8 cellular contexts compared by ENCODE assay signal in the genomic region with DNA sequence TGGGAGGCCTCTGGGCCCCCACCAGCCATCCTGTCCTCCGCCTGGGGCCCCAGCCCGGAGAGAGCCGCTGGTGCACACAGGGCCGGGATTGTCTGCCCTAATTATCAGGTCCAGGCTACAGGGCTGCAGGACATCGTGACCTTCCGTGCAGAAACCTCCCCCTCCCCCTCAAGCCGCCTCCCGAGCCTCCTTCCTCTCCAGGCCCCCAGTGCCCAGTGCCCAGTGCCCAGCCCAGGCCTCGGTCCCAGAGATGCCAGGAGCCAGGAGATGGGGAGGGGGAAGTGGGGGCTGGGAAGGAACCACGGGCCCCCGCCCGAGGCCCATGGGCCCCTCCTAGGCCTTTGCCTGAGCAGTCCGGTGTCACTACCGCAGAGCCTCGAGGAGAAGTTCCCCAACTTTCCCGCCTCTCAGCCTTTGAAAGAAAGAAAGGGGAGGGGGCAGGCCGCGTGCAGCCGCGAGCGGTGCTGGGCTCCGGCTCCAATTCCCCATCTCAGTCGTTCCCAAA. TPM values are rescaled to one million over a fixed set of nuclear protein-coding genes. Genes with fewer than 3 reads are reported as not detected.
DNase-seq lines count a peak whose midpoint lies in the region; ATAC-seq and TF ChIP-seq lines count a peak whose summit lies in the region.

No MANE protein-coding gene starts in this region.

- H3K36me3 ChIP-seq in HCT116 (ENCODE audit: control insufficient read depth in 1 of 2, insufficient read depth in 2 of 2, low read length in 2 of 2) (peaks cover 31 to 68% of the 10 kb centered on the region in 2 experiments), PC-9 (ENCODE audit: low read depth) (peaks cover 54% of the 10 kb centered on the region), left ventricle myocardium inferior (peaks cover 65% of the 10 kb centered on the region)

- peak overlapping the region; percentile 96 to 98 for H3K4me3 ChIP-seq in HCT116 (replicated peaks in 1 of 2; ENCODE audit: low read depth in 1 of 2, low read length in 2 of 2)
- peak overlapping the region; percentile 98 for H3K4me3 ChIP-seq in LNCaP clone FGC (ENCODE audit: low read depth, low read length)
- H3K4me3 ChIP-seq in PC-9 = peak overlapping the region; percentile 97
- H3K4me3 ChIP-seq in left ventricle myocardium inferior = peak overlapping the region; percentile 99

- CTCF ChIA-PET in HCT116 (lab: Charles Lee) = no interaction called here
- CTCF ChIA-PET in PC-9 (lab: Charles Lee) = interaction anchor here (0.6 to 0.9 kb wide), 3 partner anchors 11 to 157 kb away, joined by 3 to 19 read pairs (median 4); no protein-coding TSS in a partner anchor

- intact Hi-C loops in HCT116 (cut with micrococcal nuclease) (loop anchor here (2.0 to 10.0 kb wide), 2 partner anchors 39 to 199 kb away; a partner anchor contains a TSS), PC-9 (cut with micrococcal nuclease; ENCODE audit: unreplicated experiment) (loop anchor here (1.0 to 10.0 kb wide), 8 partner anchors 63 to 549 kb away; a partner anchor contains a TSS), left ventricle myocardium inferior (cut with micrococcal nuclease) (no loop called here), posterior cingulate gyrus (cut with DNase I) (loop anchor here (1.0 to 2.0 kb wide), 2 partner anchors 41 to 63 kb away; a partner anchor contains a TSS)

- POLR2A ChIA-PET in HCT116 (lab: Charles Lee) = interaction anchor here (0.5 to 7.0 kb wide), 49 partner anchors 10 to 449 kb away, joined by 3 to 84 read pairs (median 4); a partner anchor contains a TSS
- POLR2A ChIA-PET in PC-9 (lab: Charles Lee; ENCODE audit: unreplicated experiment) = interaction anchor here (0.5 to 1.1 kb wide), 42 partner anchors 8 to 836 kb away, joined by 3 to 58 read pairs (median 9); a partner anchor contains a TSS

- BruUV-seq in HCT116 (replicated peaks; lab: Mats Ljungman, UMichigan) (TSS peak; percentile 67), PC-9 (replicated peaks; lab: Mats Ljungman, UMichigan) (no TSS peak)

- peak overlapping the region; percentile 97 for H3K4me2 ChIP-seq in HCT116 (ENCODE audit: low read length)
- peak overlapping the region; percentile 96 for H3K4me2 ChIP-seq in PC-9

- H3K27me3 ChIP-seq in HCT116 (ENCODE audit: insufficient read depth, low read length) = no peaks in the 10 kb centered on the region
- no peaks in the 10 kb centered on the region for H3K27me3 ChIP-seq in PC-9 (ENCODE audit: insufficient read depth, low read depth)
- H3K27me3 ChIP-seq in left ventricle myocardium inferior (ENCODE audit: low read depth) = no peaks in the 10 kb centered on the region

- peaks cover 92% of the 10 kb centered on the region for H3F3A ChIP-seq in PC-9 (ENCODE audit: insufficient read depth, low read depth)

- no peaks in the 10 kb centered on the region for H3K9me3 ChIP-seq in HCT116 (ENCODE audit: control insufficient read depth in 1 of 2, insufficient read depth in 1 of 2, low read depth in 1 of 2, low read length in 2 of 2)
- H3K9me3 ChIP-seq in PC-9 (ENCODE audit: insufficient read depth, low read depth) = no peaks in the 10 kb centered on the region
- no peaks in the 10 kb centered on the region for H3K9me3 ChIP-seq in left ventricle myocardium inferior (replicated peaks)

- H2AFZ ChIP-seq in HCT116 (ENCODE audit: low read depth, low read length, poor library complexity, severe bottlenecking) (no peak overlapping the region), PC-9 (peak overlapping the region; percentile 77)

- H4K20me1 ChIP-seq in HCT116 (ENCODE audit: insufficient read depth) = peaks cover 18% of the 10 kb centered on the region; the same call in 1 of the 2 replicates
- peaks cover 40% of the 10 kb centered on the region for H4K20me1 ChIP-seq in PC-9 (ENCODE audit: insufficient read depth)

- no peak for TF ChIP-seq POLR2A in HCT116 (IDR thresholded peaks at IDR 0.05; ENCODE audit: borderline replicate concordance, extremely low read depth, insufficient read depth, insufficient read length)

- peaks cover 15 to 66% of the 10 kb centered on the region in 2 experiments for H3K4me1 ChIP-seq in HCT116 (ENCODE audit: control insufficient read depth in 1 of 2, insufficient read depth in 2 of 2, low read length in 2 of 2)
- H3K4me1 ChIP-seq in PC-9 (replicated peaks; ENCODE audit: insufficient read depth) = peaks cover 58% of the 10 kb centered on the region
- peaks cover 73% of the 10 kb centered on the region for H3K4me1 ChIP-seq in left ventricle myocardium inferior

- peak; percentile 91 for DNase-seq in activated CD8-positive, alpha-beta memory T cell treated with anti-CD3 and anti-CD28 coated beads for 24 hours
- DNase-seq in activated CD8-positive, alpha-beta memory T cell treated with anti-CD3 and anti-CD28 coated beads, Interleukin-2, amount 50 U/mL, for 48 hours = no peak
- peak; percentile 76 for DNase-seq in HCT116 (ENCODE audit: low read depth, low spot score)
- peak; percentile 65 for DNase-seq in LNCaP clone FGC (ENCODE audit: low read depth)
- DNase-seq in PC-9 = peak; percentile 80 to 93
- peak; percentile 77 for DNase-seq in amniotic stem cell (lab: John Stamatoyannopoulos, UW)
- DNase-seq in left ventricle myocardium inferior = peak; percentile 81
- DNase-seq in posterior cingulate gyrus = peak; percentile 80 to 98 (median 86)

- H3K27ac ChIP-seq in HCT116 (ENCODE audit: low read depth, low read length) (peak overlapping the region; percentile 99), PC-9 (peak overlapping the region; percentile 83), left ventricle myocardium inferior (replicated peaks) (peak overlapping the region; percentile 97)

- RAD21 ChIA-PET in HCT116 (lab: Charles Lee; ENCODE audit: low non-redundant PET in 1 of 2, low total read pairs in 2 of 2, uncharacterized antibody in 2 of 2, unreplicated experiment in 2 of 2) = no interaction called here

- no peak for TF ChIP-seq CTCF in HCT116 (IDR thresholded peaks at IDR 0.05 in 2 of 3, conservative IDR thresholded peaks at IDR 0.05 in 1 of 3; ENCODE audit: borderline replicate concordance in 1 of 3, insufficient read depth in 1 of 3, low read depth in 2 of 3, low read length in 2 of 3)
- TF ChIP-seq CTCF in LNCaP clone FGC (IDR thresholded peaks at IDR 0.05; ENCODE audit: control insufficient read depth, extremely low read depth, insufficient read depth) = no peak
- TF ChIP-seq CTCF in PC-9 (conservative IDR thresholded peaks at IDR 0.05) = no peak
- TF ChIP-seq CTCF in left ventricle myocardium inferior (IDR thresholded peaks at IDR 0.05; ENCODE audit: borderline replicate concordance) = no peak

- H3K79me2 ChIP-seq in HCT116 (ENCODE audit: insufficient read depth, low read length) (peaks cover 54% of the 10 kb centered on the region), PC-9 (ENCODE audit: low read depth) (peaks cover 67% of the 10 kb centered on the region)

- H3K9me2 ChIP-seq in HCT116 (ENCODE audit: insufficient read depth) (no peaks in the 10 kb centered on the region), PC-9 (ENCODE audit: insufficient read depth) (no peaks in the 10 kb centered on the region)

- H3K9ac ChIP-seq in HCT116 (ENCODE audit: low read length) = peak overlapping the region; percentile 98

- peak; percentile 39 for ATAC-seq in HCT116

- no peak for TF ChIP-seq RAD21 in HCT116 (IDR thresholded peaks at IDR 0.05; ENCODE audit: low read depth)

TF ChIP-seq in HCT116, 20 proteins besides CTCF, POLR2A, EP300 and RAD21 (continues in another document):
- TF ChIP-seq SRF (IDR thresholded peaks at IDR 0.05; ENCODE audit: low read depth) (no peak), ZNF274 (IDR thresholded peaks at IDR 0.05; ENCODE audit: low read depth, low read length) (no peak), JUND (IDR thresholded peaks at IDR 0.05) (no peak), TCF7L2 (IDR thresholded peaks at IDR 0.05; ENCODE audit: borderline replicate concordance, extremely low read depth, insufficient read depth, insufficient read length) (peak; percentile 53), CBX3 (IDR thresholded peaks at IDR 0.05; ENCODE audit: low read depth) (no peak), FOSL1 (IDR thresholded peaks at IDR 0.05; ENCODE audit: low read depth) (no peak), EZH2 (IDR thresholded peaks at IDR 0.05) (no peak), YY1 (IDR thresholded peaks at IDR 0.05; ENCODE audit: extremely low read depth, insufficient replicate concordance, low read depth, low read length) (peak; percentile 36), SIN3A (IDR thresholded peaks at IDR 0.05; ENCODE audit: low read depth) (no peak)

RNA-seq across cellular contexts. Expression of a gene that starts 0.6 kb away (rescaled TPM):
- total RNA-seq in HCT116 (2021; ENCODE audit: unreplicated experiment) = 5,901 TPM
- polyA plus RNA-seq in HCT116 (2012) = 15,831 and 17,614 TPM in 2 replicates
- 6,143 and 8,169 TPM in 2 replicates for total RNA-seq in PC-9 (2021)
- 4,161 TPM for total RNA-seq in left ventricle myocardium inferior

RNA-seq across cellular contexts. Expression of a gene that starts 22.1 kb away (rescaled TPM):
- 0.34 TPM for total RNA-seq in HCT116 (2021; ENCODE audit: unreplicated experiment)
- polyA plus RNA-seq in HCT116 (2012) = 0.14 and 0.17 TPM in 2 replicates
- total RNA-seq in PC-9 (2021) = 0.65 and 0.70 TPM in 2 replicates
- total RNA-seq in left ventricle myocardium inferior = 14.4 TPM

RNA-seq across cellular contexts. Expression of a gene that starts 34.4 kb away (rescaled TPM):
- total RNA-seq in HCT116 (2021; ENCODE audit: unreplicated experiment) = 108 TPM
- polyA plus RNA-seq in HCT116 (2012) = 72.5 and 78.0 TPM in 2 replicates
- total RNA-seq in PC-9 (2021) = 97.5 and 101 TPM in 2 replicates
- total RNA-seq in left ventricle myocardium inferior = 15.3 TPM

RNA-seq across cellular contexts. Expression of a gene that starts 39.8 kb away (rescaled TPM):
- total RNA-seq in HCT116 (2021; ENCODE audit: unreplicated experiment) = 177 TPM
- 145 and 172 TPM in 2 replicates for polyA plus RNA-seq in HCT116 (2012)
- total RNA-seq in PC-9 (2021) = 220 and 266 TPM in 2 replicates
- 9.2 TPM for total RNA-seq in left ventricle myocardium inferior

RNA-seq across cellular contexts. Expression of a gene that starts 40.6 kb away (rescaled TPM):
- total RNA-seq in HCT116 (2021; ENCODE audit: unreplicated experiment) (265 TPM), PC-9 (2021) (432 and 456 TPM in 2 replicates), left ventricle myocardium inferior (235 TPM)
- polyA plus RNA-seq in HCT116 (2012) = 104 and 152 TPM in 2 replicates
